In the genomic region with DNA sequence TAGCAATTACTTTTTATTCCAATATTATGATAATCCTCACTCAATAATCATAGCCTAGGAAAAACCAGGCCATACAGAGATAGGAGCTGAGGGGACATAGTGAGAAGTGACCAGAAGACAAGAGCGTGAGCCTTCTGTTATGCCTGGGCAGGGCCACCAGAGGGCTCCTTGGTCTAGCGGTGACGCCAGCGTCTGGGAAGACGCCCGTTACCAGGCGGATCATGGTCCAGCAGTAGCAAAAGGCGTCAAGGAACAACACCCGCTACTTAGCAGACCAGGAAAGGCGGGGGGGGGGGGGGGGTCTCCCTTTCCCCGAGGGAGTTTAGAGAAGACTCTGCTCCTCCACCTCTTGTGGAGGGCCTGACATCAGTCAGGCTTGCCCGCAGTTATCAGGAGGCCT, we compare ENCODE assay signal across 13 cellular contexts. TPM values are rescaled to one million over a fixed set of nuclear protein-coding genes. Genes with fewer than 3 reads are reported as not detected.
DNase-seq lines count a peak whose midpoint lies in the region; ATAC-seq and TF ChIP-seq lines count a peak whose summit lies in the region.
"Not testable (repeated sequence)": the region's sequence is repeated elsewhere in the genome, so short reads cannot be mapped to it uniquely, and the experiment has no call there.
"Had no signal": no experiment of that assay in that cellular context is flagged by ENCODE, and none has a peak within 500 bp of the region (broad histone marks: within the 10 kb centered on the region; RNA-seq: fewer than 3 reads in every experiment).

No MANE protein-coding gene starts in this region.

- H3K14ac ChIP-seq in trophoblast cell (ENCODE audit: low read length), result not testable (repeated sequence)

- H4K91ac ChIP-seq in trophoblast cell (ENCODE audit: low read depth, low read length), result not testable (repeated sequence)

- not testable (repeated sequence) for H3K27me3 Mint-ChIP-seq in type B pancreatic cell

- not testable (repeated sequence) for H3K4me3 Mint-ChIP-seq in type B pancreatic cell

- not testable (repeated sequence) for H3K9me3 ChIP-seq in right lobe of liver; trophoblast cell (ENCODE audit: insufficient read depth, low read depth, low read length)

- H3K4ac ChIP-seq in trophoblast cell (ENCODE audit: low read depth, low read length), result not testable (repeated sequence)

- not testable (repeated sequence) for H3K27me3 ChIP-seq in right lobe of liver; trophoblast cell (ENCODE audit: insufficient read depth, low read length)

- peaks cover 5 to 56% (median 20%) of the 10 kb centered on the region in 4 donors for H3K36me3 ChIP-seq in right lobe of liver
- peaks cover 59 to 64% of the 10 kb centered on the region in 2 experiments for H3K36me3 ChIP-seq in trophoblast cell (ENCODE audit: control insufficient read depth in 1 of 2, insufficient read depth in 2 of 2, low read length in 2 of 2)

- H3K79me2 ChIP-seq in trophoblast cell (ENCODE audit: control insufficient read depth, insufficient read depth, low read length, poor library complexity), result not testable (repeated sequence)

- intact Hi-C loops in head of caudate nucleus (cut with DNase I); right lobe of liver (cut with DNase I): not testable (repeated sequence)

- not testable (repeated sequence) for H2AFZ ChIP-seq in trophoblast cell (ENCODE audit: insufficient read depth, low read length, poor library complexity)

- H2BK5ac ChIP-seq in trophoblast cell (ENCODE audit: low read depth, low read length, poor library complexity), result not testable (repeated sequence)

- peaks cover 33% of the 10 kb centered on the region for H3K36me3 Mint-ChIP-seq in type B pancreatic cell

- H3K9ac ChIP-seq in trophoblast cell (ENCODE audit: low read length), result not testable (repeated sequence)

- not testable (repeated sequence) for H3K18ac ChIP-seq in trophoblast cell (ENCODE audit: low read length)

- H3K4me1 ChIP-seq in right lobe of liver, result not testable (repeated sequence)
- H3K4me1 ChIP-seq in trophoblast cell (ENCODE audit: control insufficient read depth in 1 of 2, insufficient read depth in 2 of 2, low read length in 2 of 2), result peaks cover 7 to 10% of the 10 kb centered on the region in 2 experiments

- H4K8ac ChIP-seq in trophoblast cell (ENCODE audit: low read depth, low read length), result not testable (repeated sequence)

- H2AK5ac ChIP-seq in trophoblast cell (ENCODE audit: low read length), result not testable (repeated sequence)

- not testable (repeated sequence) for H4K12ac ChIP-seq in trophoblast cell (ENCODE audit: low read depth, low read length)

- H3K79me1 ChIP-seq in trophoblast cell (ENCODE audit: low read length), result not testable (repeated sequence)

- TF ChIP-seq CTCF in right lobe of liver (IDR thresholded peaks at IDR 0.05) (peak; percentile 17 to 43 (median 34)), type B pancreatic cell (conservative IDR thresholded peaks at IDR 0.05) (peak; percentile 70)

- H3K4me3 ChIP-seq in right lobe of liver; trophoblast cell (ENCODE audit: low read depth, low read length): not testable (repeated sequence)

- H3K9me3 Mint-ChIP-seq in type B pancreatic cell, result not testable (repeated sequence)

- H3K27ac Mint-ChIP-seq in type B pancreatic cell, result not testable (repeated sequence)

- not testable (repeated sequence) for H3K4me1 Mint-ChIP-seq in type B pancreatic cell (ENCODE audit: unreplicated experiment)

- TF ChIP-seq POLR2A in right lobe of liver (IDR thresholded peaks at IDR 0.05), result not testable (repeated sequence)

- DNase-seq in ELR (ENCODE audit: low read depth) (peak; percentile 51), NCI-H69 (lab: John Stamatoyannopoulos, UW) (peak; percentile 30), amniotic epithelial cell (ENCODE audit: low read depth) (peak; percentile 35), ecto neural progenitor cell (ENCODE audit: low spot score) (peak; percentile 63), head of caudate nucleus (peak in 36 of 42 donors; percentile 33 to 83 (median 55)), trophoblast cell (peak; percentile 54 to 68)
- not testable (repeated sequence) for DNase-seq in right lobe of liver; type B pancreatic cell (ENCODE audit: extremely low spot score, unreplicated experiment)

- ATAC-seq in right lobe of liver, result not testable (repeated sequence)

- 67% methylated on average over 1 of the region's 12 CpGs for WGBS in right lobe of liver (ENCODE audit: insufficient coverage, low coverage, low lambda C conversion rate, missing lambda C conversion rate)
- WGBS in trophoblast cell (ENCODE audit: extremely low coverage, insufficient coverage, insufficient read length), result no CpG with 5 or more reads among the region's 12 CpGs

- not testable (repeated sequence) for H2BK120ac ChIP-seq in trophoblast cell (ENCODE audit: insufficient read depth, low read length, poor library complexity)

- not testable (repeated sequence) for H3K4me2 ChIP-seq in trophoblast cell (ENCODE audit: low read length)

- not testable (repeated sequence) for H3K27ac ChIP-seq in right lobe of liver; trophoblast cell (ENCODE audit: low read depth, low read length)

- not testable (repeated sequence) for H2BK12ac ChIP-seq in trophoblast cell (ENCODE audit: low read length)

- not testable (repeated sequence) for H3K23ac ChIP-seq in trophoblast cell (ENCODE audit: low read length)

RNA-seq across cellular contexts. Expression of gene CIZ1, which starts 9.9 kb away (rescaled TPM):
- total RNA-seq in right lobe of liver (10 to 100 TPM; 15.9 to 33.5 (median 24.0) TPM), type B pancreatic cell (ENCODE audit: low replicate concordance) (141 and 186 TPM in 2 replicates)
- 103 and 112 TPM in 2 replicates for polyA plus RNA-seq in trophoblast cell (2013)

RNA-seq across cellular contexts. Expression of gene BBLN, which starts 21.4 kb away (rescaled TPM):
- total RNA-seq in right lobe of liver, result 100 to 1,000 TPM in 2 of 6 experiments, 10 to 100 TPM in 4; 13.5 to 192 (median 17.7) TPM
- 57.0 and 59.5 TPM in 2 replicates for polyA plus RNA-seq in trophoblast cell (2013)
- total RNA-seq in type B pancreatic cell (ENCODE audit: low replicate concordance), result 108 and 150 TPM in 2 replicates

RNA-seq across cellular contexts. Expression of gene DNM1, which starts 21.7 kb away (rescaled TPM):
- total RNA-seq in right lobe of liver, result 1 to 10 TPM in 4 of 6 experiments, under 1 TPM in 2; 0.43 to 3.1 (median 1.8) TPM
- 6.0 TPM in 2 replicates for polyA plus RNA-seq in trophoblast cell (2013)
- total RNA-seq in type B pancreatic cell (ENCODE audit: low replicate concordance), result 16.3 and 112 TPM in 2 replicates
- polyA plus RNA-seq: CD4-positive, alpha-beta memory T cell had no signal

RNA-seq across cellular contexts. Expression of gene LCN2, which starts 32.2 kb away (rescaled TPM):
- total RNA-seq in right lobe of liver, result 10 to 100 TPM in 4 of 6 experiments, 1 to 10 TPM in 2; 2.7 to 81.8 (median 18.1) TPM
- polyA plus RNA-seq in trophoblast cell (2013), result not detected in 2 replicates
- total RNA-seq in type B pancreatic cell (ENCODE audit: low replicate concordance), result 10.7 and 12.4 TPM in 2 replicates
- total RNA-seq: activated naive CD8-positive, alpha-beta T cell treated with anti-CD3 and anti-CD28 coated beads for 36 hours; activated T-cell treated with anti-CD3 and anti-CD28 coated beads, Interleukin-2, amount 50 U/mL, for 4 hours; CD4-positive, alpha-beta memory T cell; dermis microvascular lymphatic vessel endothelial cell; SJSA1 had no signal
- polyA plus RNA-seq: CD4-positive, alpha-beta memory T cell had no signal

RNA-seq across cellular contexts. Expression of gene PTGES2, which starts 54.0 kb away (rescaled TPM):
- total RNA-seq in right lobe of liver (10 to 100 TPM; 27.2 to 67.2 (median 30.5) TPM), type B pancreatic cell (ENCODE audit: low replicate concordance) (67.2 and 85.0 TPM in 2 replicates)
- polyA plus RNA-seq in trophoblast cell (2013), result 24.0 and 25.6 TPM in 2 replicates
